In genomic region chr5:142020122-142020659, GRCh38 we compare ENCODE assay signal across 35 cellular contexts.
"Had no signal": no experiment of that assay in that cellular context is flagged by ENCODE, and none has a peak within 500 bp of the region (broad histone marks: within the 10 kb centered on the region; RNA-seq: fewer than 3 reads in every experiment).

No MANE protein-coding gene starts in this region.

- H3K4me3 Mint-ChIP-seq: activated B cell treated with CpG ODN at 0.5 μM for 24 hours; activated CD4-positive, alpha-beta memory T cell treated with anti-CD3 and anti-CD28 coated beads for 36 hours; activated CD8-positive, alpha-beta memory T cell treated with anti-CD3 and anti-CD28 coated beads, Interleukin-2, amount 10 ng/mL, durations not matched to agents 7 days and 5 days; activated CD8-positive, alpha-beta T cell treated with anti-CD3 and anti-CD28 coated beads, Interleukin-2, amount 10 ng/mL, durations not matched to agents 7 days and 5 days; activated naive CD4-positive, alpha-beta T cell treated with anti-CD3 and anti-CD28 coated beads for 36 hours; activated naive CD8-positive, alpha-beta T cell treated with anti-CD3 and anti-CD28 coated beads, Interleukin-2, amount 10 ng/mL, durations not matched to agents 7 days and 5 days; activated T-helper 1 cell treated with anti-CD3 and anti-CD28 coated beads, Interleukin-12 subunit alpha, Interleukin-12 subunit beta, Interleukin-2, Interleukin-4 antibody, amounts not matched to agents 30 ng/mL and 10 ng/mL and 1 ng/mL, durations not matched to agents 14 hours and 24 hours and 36 hours; T-helper 17 cell; T-helper 2 cell treated with Interferon-gamma antibody and Interleukin-4, amounts not matched to agents 5 μg/mL and 100 μg/mL, for 36 hours had no signal

- H3K27ac Mint-ChIP-seq: activated B cell treated with CpG ODN at 0.5 μM for 24 hours; activated CD4-positive, alpha-beta memory T cell treated with anti-CD3 and anti-CD28 coated beads for 36 hours; activated CD8-positive, alpha-beta memory T cell treated with anti-CD3 and anti-CD28 coated beads, Interleukin-2, amount 10 ng/mL, durations not matched to agents 7 days and 5 days; activated CD8-positive, alpha-beta T cell treated with anti-CD3 and anti-CD28 coated beads, Interleukin-2, amount 10 ng/mL, durations not matched to agents 7 days and 5 days; activated naive CD8-positive, alpha-beta T cell treated with anti-CD3 and anti-CD28 coated beads, Interleukin-2, amount 10 ng/mL, durations not matched to agents 7 days and 5 days; activated T-helper 1 cell treated with anti-CD3 and anti-CD28 coated beads, Interleukin-12 subunit alpha, Interleukin-12 subunit beta, Interleukin-2, Interleukin-4 antibody, amounts not matched to agents 30 ng/mL and 10 ng/mL and 1 ng/mL, durations not matched to agents 14 hours and 24 hours and 36 hours; activated T-helper 2 cell treated with anti-CD3 and anti-CD28 coated beads, Interferon-gamma antibody, Interleukin-2, Interleukin-4, amounts not matched to agents 10 μg/mL and 5 μg/mL and 100 μg/mL, durations not matched to agents 14 hours and 24 hours and 36 hours; T-helper 17 cell; T-helper 2 cell treated with Interferon-gamma antibody and Interleukin-4, amounts not matched to agents 5 μg/mL and 100 μg/mL, for 36 hours had no signal

- H3K27me3 Mint-ChIP-seq: activated CD4-positive, alpha-beta memory T cell treated with anti-CD3 and anti-CD28 coated beads for 36 hours; activated naive CD8-positive, alpha-beta T cell treated with anti-CD3 and anti-CD28 coated beads, Interleukin-2, amount 10 ng/mL, durations not matched to agents 7 days and 5 days; effector memory CD8-positive, alpha-beta T cell; T-helper 17 cell had no signal

- FAIRE-seq: astrocyte, bronchial epithelial cell, colon had no signal

- H3K9me3 ChIP-seq: gastrocnemius medialis had no signal

- H3K27ac ChIP-seq: brain microvascular endothelial cell, esophagus muscularis mucosa, foreskin keratinocyte, gastrocnemius medialis, heart left ventricle, WERI-Rb-1 had no signal

- ATAC-seq: activated CD4-positive, CD25-positive, alpha-beta regulatory T cell treated with anti-CD3 and anti-CD28 coated beads, Interleukin-2, amount 50 U/mL, for 24 hours; activated CD8-positive, alpha-beta memory T cell treated with anti-CD3 and anti-CD28 coated beads, Interleukin-2, amount 10 ng/mL, durations not matched to agents 7 days and 5 days; activated CD8-positive, alpha-beta T cell treated with anti-CD3 and anti-CD28 coated beads, Interleukin-2, amount 10 ng/mL, durations not matched to agents 7 days and 5 days; effector memory CD8-positive, alpha-beta T cell; foreskin keratinocyte; gastrocnemius medialis; heart left ventricle; T-helper 17 cell had no signal

- H3K4me3 ChIP-seq: esophagus muscularis mucosa, gastrocnemius medialis, heart left ventricle had no signal

- DNase-seq: activated B cell treated with CpG ODN at 0.5 μM for 24 hours; activated CD4-positive, alpha-beta memory T cell treated with anti-CD3 and anti-CD28 coated beads for 36 hours; activated CD4-positive, alpha-beta T cell treated with anti-CD3 and anti-CD28 coated beads for 4 hours; activated CD4-positive, alpha-beta T cell treated with anti-CD3 and anti-CD28 coated beads, Interleukin-2, amount 50 U/mL, for 1 hour; activated CD8-positive, alpha-beta memory T cell treated with anti-CD3 and anti-CD28 coated beads, Interleukin-2, amount 10 ng/mL, durations not matched to agents 7 days and 5 days; activated CD8-positive, alpha-beta memory T cell treated with anti-CD3 and anti-CD28 coated beads, Interleukin-2, amount 50 U/mL, for 4 hours; activated CD8-positive, alpha-beta T cell treated with anti-CD3 and anti-CD28 coated beads, Interleukin-2, amount 10 ng/mL, durations not matched to agents 7 days and 5 days; activated naive CD4-positive, alpha-beta T cell treated with anti-CD3 and anti-CD28 coated beads for 36 hours; activated naive CD8-positive, alpha-beta T cell treated with anti-CD3 and anti-CD28 coated beads, Interleukin-2, amount 10 ng/mL, durations not matched to agents 7 days and 5 days; activated T-cell treated with anti-CD3 and anti-CD28 coated beads, Interleukin-2, amount 50 U/mL, for 1 hour; activated T-cell treated with anti-CD3 and anti-CD28 coated beads, Interleukin-2, amount 50 U/mL, for 48 hours; amniotic stem cell; anterior cingulate cortex; brain microvascular endothelial cell; cortex of kidney; dermis blood vessel endothelial cell; effector CD4-positive, alpha-beta T cell; effector memory CD8-positive, alpha-beta T cell; erythroblast; foreskin keratinocyte; gastrocnemius medialis; glutamatergic neuron; heart left ventricle; T-helper 1 cell; T-helper 17 cell; T1000; WERI-Rb-1 had no signal

- H3K9me3 Mint-ChIP-seq: effector memory CD8-positive, alpha-beta T cell had no signal

- H3K36me3 ChIP-seq: brain microvascular endothelial cell, esophagus muscularis mucosa, gastrocnemius medialis, heart left ventricle, WERI-Rb-1 had no signal

- H3K27me3 ChIP-seq: brain microvascular endothelial cell, esophagus muscularis mucosa, foreskin keratinocyte, gastrocnemius medialis, heart left ventricle had no signal
